In genomic region chrX:115560978-115561604, GRCh38 we compare ENCODE assay signal across 10 cellular contexts. TPM values are rescaled to one million over a fixed set of nuclear protein-coding genes. Genes with fewer than 3 reads are reported as not detected.
A peak's percentile ranks its signal among the peaks of the same experiment; 100 is the strongest.
DNase-seq lines count a peak whose midpoint lies in the region; ATAC-seq, FAIRE-seq and TF ChIP-seq lines count a peak whose summit lies in the region.
"Had no signal": no experiment of that assay in that cellular context is flagged by ENCODE, and none has a peak within 500 bp of the region (broad histone marks: within the 10 kb centered on the region; RNA-seq: fewer than 3 reads in every experiment).

Gene PLS3 (plus strand): TSS chrX:115561174. CDS start chrX:115610251, 49,077 bp downstream.

- no peaks in the 10 kb centered on the region for H3K36me3 ChIP-seq in K562 (ENCODE audit: control insufficient read depth, insufficient read depth, low read length)
- H3K36me3 ChIP-seq in prostate gland: no peaks in the 10 kb centered on the region
- H3K36me3 ChIP-seq: neutrophil had no signal

- no peak within 1 kb of the TSS for H3K27ac ChIP-seq in K562 (ENCODE audit: extremely low read depth, low read depth, low read length)
- peak within 1 kb of the TSS; percentile 69 to 78 for H3K27ac ChIP-seq in prostate gland
- H3K27ac ChIP-seq: neutrophil had no signal

- TF ChIP-seq POLR2A in K562 (conservative IDR thresholded peaks at IDR 0.05) (no peak), prostate gland (IDR thresholded peaks at IDR 0.05) (peak; percentile 54)

- TF ChIP-seq CTCF in K562 (IDR thresholded peaks at IDR 0.05 in 2 of 3, conservative IDR thresholded peaks at IDR 0.05 in 1 of 3; ENCODE audit: insufficient read depth in 2 of 3, low read depth in 1 of 3, low read length in 3 of 3) (no peak), prostate gland (IDR thresholded peaks at IDR 0.05) (no peak)

- no peak within 1 kb of the TSS for H3K4me2 ChIP-seq in K562 (ENCODE audit: insufficient read depth, low read length)

- no peaks in the 10 kb centered on the region for H3K9me1 ChIP-seq in K562 (ENCODE audit: control insufficient read depth, insufficient read depth, low read length)

- ATAC-seq in HG02852 (IDR thresholded peaks at IDR 0.05; ENCODE audit: unreplicated experiment) (peak; percentile 64), K562 (no peak)

- intact Hi-C loops in K562 (cut with micrococcal nuclease): no loop called here
- intact Hi-C loops in prostate gland (cut with DNase I): loop anchor here (5.0 kb wide), 3 partner anchors 56 to 229 kb away; no protein-coding TSS in a partner anchor

- POLR2A ChIA-PET in K562 (lab: Yijun Ruan, JAX): no interaction called here

- H3K79me2 ChIP-seq in K562 (ENCODE audit: control insufficient read depth, insufficient read depth, low read length): no peaks in the 10 kb centered on the region

- H3K4me1 ChIP-seq in K562 (replicated peaks in 1 of 2; ENCODE audit: control insufficient read depth in 2 of 2, insufficient read depth in 2 of 2, low read length in 2 of 2) (no peaks in the 10 kb centered on the region), prostate gland (replicated peaks) (no peaks in the 10 kb centered on the region)

- FAIRE-seq in K562 (lab: Jason Lieb, UNC): no peak

- H3K9me3 ChIP-seq in K562 (replicated peaks; ENCODE audit: control insufficient read depth, insufficient read depth, low read depth, low read length) (no peaks in the 10 kb centered on the region), prostate gland (no peaks in the 10 kb centered on the region)
- H3K9me3 ChIP-seq: neutrophil had no signal

- BruUV-seq in K562 (replicated peaks; lab: Mats Ljungman, UMichigan): no TSS peak

- 13% methylated on average over 3 of the region's 40 CpGs for WGBS in K562 (ENCODE audit: insufficient coverage, low coverage, missing lambda C conversion rate)
- WGBS in prostate gland: under 1% methylated on average over 18 of the region's 40 CpGs

- no peak within 1 kb of the TSS for H2AFZ ChIP-seq in K562 (ENCODE audit: low read depth, low read length)

- TF ChIP-seq RAD21 in K562 (CRISPR knock-in tag; conservative IDR thresholded peaks at IDR 0.05 in 1 of 2, IDR thresholded peaks at IDR 0.05 in 1 of 2): no peak

- CTCF ChIA-PET in K562 (lab: Yijun Ruan, JAX; ENCODE audit: low intra/inter-chr PET ratio): no interaction called here

- no peak for TF ChIP-seq EP300 in K562 (IDR thresholded peaks at IDR 0.05; ENCODE audit: low read length)

- H4K20me1 ChIP-seq in K562 (replicated peaks; ENCODE audit: control insufficient read depth, insufficient read depth, low read length): no peaks in the 10 kb centered on the region

- H3K27me3 ChIP-seq in K562 (ENCODE audit: control insufficient read depth in 2 of 2, insufficient read depth in 2 of 2, low read length in 2 of 2): peaks cover 0 to 22% of the 10 kb centered on the region in 2 experiments; a peak in 2 of 5 replicates
- H3K27me3 ChIP-seq in prostate gland (replicated peaks; ENCODE audit: insufficient read depth): no peaks in the 10 kb centered on the region

- H3K9ac ChIP-seq in K562 (ENCODE audit: insufficient read depth in 1 of 2, low read depth in 2 of 2, low read length in 2 of 2): no peak within 1 kb of the TSS

- DNase-seq in NCI-H2107 treated with DMSO at 0.1 percent for 48 hours (lab: John Stamatoyannopoulos, UW; ENCODE audit: unreplicated experiment) (peak; percentile 11), NCI-H2107 (lab: John Stamatoyannopoulos, UW) (no peak), NCI-H526 (lab: John Stamatoyannopoulos, UW) (peak; percentile 56 to 83), K562 (ENCODE audit: extremely low read depth in 1 of 4, low spot score in 3 of 4) (no peak), hippocampal formation (lab: John Stamatoyannopoulos, UW) (peak; percentile 65 to 73), prostate gland (ENCODE audit: low spot score) (peak; percentile 60), activated gamma-delta T cell (lab: John Stamatoyannopoulos, UW) (no peak)
- DNase-seq: DND-41 had no signal

- H3K4me3 ChIP-seq in K562 (no peak within 1 kb of the TSS), prostate gland (peak within 1 kb of the TSS; percentile 40 to 41)

- in situ Hi-C loops in K562 (cut with MboI): no loop called here

TF ChIP-seq in K562, 482 proteins besides CTCF, POLR2A, EP300 and RAD21:
- peak; percentile 42; the same call in 1 of the 2 replicates for TF ChIP-seq PKNOX1 (IDR thresholded peaks at IDR 0.05)
- no peak for TF ChIP-seq ZNF232 (CRISPR knock-in tag; IDR thresholded peaks at IDR 0.05)

RNA-seq across cellular contexts. Expression of gene PLS3, which starts in this region (rescaled TPM):
- not detected in 2 replicates for total RNA-seq in K562 (2011; cell fraction: chromatin; rRNA removed; ENCODE audit: low replicate concordance)
- total RNA-seq in K562 (2011; cell fraction: nucleolus; rRNA removed): not detected in 2 replicates
- total RNA-seq in K562 (2011; cell fraction: nucleoplasm; rRNA removed): not detected in 2 replicates
- total RNA-seq in K562 (2014; rRNA removed) (not detected in 2 replicates), K562 (2014; rRNA removed; fragmentation: Illumina TruSeq; extraction: Trizol) (not detected in 2 replicates), K562 (2015; rRNA removed; fragmentation: Illumina TruSeq; extraction: Trizol) (0.07 TPM in 1 of 2 replicates, not detected in the other), K562 (2021) (0.36 and 0.42 TPM in 2 replicates), prostate gland (10 to 100 TPM; 32.1 to 69.3 TPM)
- polyA plus RNA-seq in K562 (2011; rRNA removed) (0.03 TPM in 1 of 2 replicates, not detected in the other), K562 (2014; fragmentation: Illumina TruSeq; extraction: Trizol) (0.03 and 0.07 TPM in 2 replicates), K562 (2014; fragmentation: Nextera tagmentation; extraction: Ambion mirVana) (under 1 TPM in 1 of 2 experiments, not detected in 1; 0.03 TPM), K562 (2014; rRNA removed) (0.03 TPM in 1 of 2 replicates, not detected in the other)
- 0.06 TPM in 1 of 2 replicates, not detected in the other for polyA plus RNA-seq in K562 (2011; cell fraction: cytosol; rRNA removed)
- not detected in 2 replicates for polyA plus RNA-seq in K562 (2011; cell fraction: nucleus; rRNA removed)
- 0.04 TPM in 1 of 2 replicates, not detected in the other for polyA plus RNA-seq in K562 (2012)
- not detected in 2 replicates for polyA minus RNA-seq in K562 (2011; rRNA and poly(A)+ RNA removed)
- 3.3 TPM in 1 of 2 replicates, not detected in the other for polyA minus RNA-seq in K562 (2011; cell fraction: cytosol; rRNA and poly(A)+ RNA removed)
- polyA minus RNA-seq in K562 (2011; cell fraction: nucleus; rRNA and poly(A)+ RNA removed): 0.13 TPM in 1 of 2 replicates, not detected in the other

Comparison
In these comparisons a context has a peak if more than half of its experiments do, and no peak if none do; other contexts are left out.
1. RNA of gene PLS3 (total RNA-seq): 32.1 to 69.3 TPM in prostate gland; 0.07 to 0.42 TPM in K562; every median in the first group is over 10 times any median in the second.
2. DNase-seq: peak in NCI-H2107 treated with DMSO at 0.1 percent for 48 hours (single experiment), NCI-H526 (2 of 2), hippocampal formation (2 of 2) and prostate gland (single experiment); none in NCI-H2107 (single experiment), K562 (0 of 4) and activated gamma-delta T cell (single experiment).